In genomic region chr3:36380171-36381031, GRCh38 we compare ENCODE assay signal across 8 cellular contexts. TPM values are rescaled to one million over a fixed set of nuclear protein-coding genes. Genes with fewer than 3 reads are reported as not detected.
DNase-seq lines count a peak whose midpoint lies in the region; TF ChIP-seq lines count a peak whose summit lies in the region.

TSS of gene STAC (plus strand) at chr3:36380504. CDS start at chr3:36380644, 140 bp downstream.

- H3K36me3 Mint-ChIP-seq in neural progenitor cell, result no peaks in the 10 kb centered on the region

- H3K4me2 ChIP-seq in neural progenitor cell, result peak within 1 kb of the TSS; percentile 87

- H3K27me3 ChIP-seq in H7 (ENCODE audit: control insufficient read depth, insufficient read depth, low read length) (peaks cover 7% of the 10 kb centered on the region), neural progenitor cell (peaks cover 32% of the 10 kb centered on the region)

- peak within 1 kb of the TSS; percentile 71 for H3K4me3 ChIP-seq in H7 (ENCODE audit: insufficient read depth, low read depth, low read length)
- H3K4me3 ChIP-seq in fibroblast of mammary gland (ENCODE audit: control insufficient read depth, low read depth, low read length), result peak within 1 kb of the TSS; percentile 53
- peak within 1 kb of the TSS; percentile 67 for H3K4me3 ChIP-seq in neural progenitor cell

- H4K20me1 ChIP-seq in neural progenitor cell (ENCODE audit: low read depth), result no peaks in the 10 kb centered on the region

- no peaks in the 10 kb centered on the region for H3K36me3 ChIP-seq in H7 (replicated peaks; ENCODE audit: control insufficient read depth, insufficient read depth, low read length)
- H3K36me3 ChIP-seq in neural progenitor cell, result no peaks in the 10 kb centered on the region

- peaks cover 6% of the 10 kb centered on the region for H3K4me1 Mint-ChIP-seq in neural progenitor cell

- no peak for TF ChIP-seq CTCF in C4-2B (conservative IDR thresholded peaks at IDR 0.05)
- TF ChIP-seq CTCF in fibroblast of mammary gland (conservative IDR thresholded peaks at IDR 0.05; ENCODE audit: control insufficient read depth, insufficient read depth, low read depth, low read length), result no peak
- no peak for TF ChIP-seq CTCF in neural progenitor cell (IDR thresholded peaks at IDR 0.05)

- H3F3A ChIP-seq in neural progenitor cell (ENCODE audit: low read depth), result no peaks in the 10 kb centered on the region

- H3K27me3 Mint-ChIP-seq in neural progenitor cell (ENCODE audit: insufficient read depth, low read depth), result peaks cover 6% of the 10 kb centered on the region

- peak within 1 kb of the TSS; percentile 91 for H3K4me3 Mint-ChIP-seq in neural progenitor cell

- H3K4me1 ChIP-seq in neural progenitor cell, result peaks cover 5% of the 10 kb centered on the region

- no peaks in the 10 kb centered on the region for H3K9me3 ChIP-seq in neural progenitor cell (ENCODE audit: low read depth)

- H3K9ac ChIP-seq in neural progenitor cell, result no peak within 1 kb of the TSS

- no peak within 1 kb of the TSS for H3K27ac Mint-ChIP-seq in neural progenitor cell

- H2AFZ ChIP-seq in neural progenitor cell (replicated peaks), result peak within 1 kb of the TSS; percentile 93

- no peaks in the 10 kb centered on the region for H3K9me3 Mint-ChIP-seq in neural progenitor cell

- DNase-seq in H7 (peak; percentile 81), SW480 (ENCODE audit: low spot score) (peak; percentile 22), fibroblast of mammary gland (ENCODE audit: low read depth) (peak; percentile 8), neural progenitor cell (ENCODE audit: low spot score) (peak; percentile 85), RKO (ENCODE audit: low spot score) (no peak), KG1 (lab: John Stamatoyannopoulos, UW) (no peak)
- no peak for DNase-seq in effector CD8-positive, alpha-beta T cell (lab: John Stamatoyannopoulos, UW)

- peak within 1 kb of the TSS; percentile 14; the same call in 1 of the 2 replicates for H3K27ac ChIP-seq in C4-2B
- no peak within 1 kb of the TSS for H3K27ac ChIP-seq in neural progenitor cell

- H3K79me2 ChIP-seq in neural progenitor cell (ENCODE audit: low read depth), result peaks cover 9% of the 10 kb centered on the region

RNA-seq across cellular contexts. Expression of gene STAC, which starts in this region (rescaled TPM):
- 5.2 and 7.1 TPM in 2 replicates for total RNA-seq in H7 (2014; rRNA removed; shearing (Covaris generic))
- 6.5 and 9.6 TPM in 2 replicates for total RNA-seq in neural progenitor cell (ENCODE audit: low replicate concordance)

Comparison
In these comparisons a context has a peak if more than half of its experiments do, and no peak if none do; other contexts are left out.
1. DNase-seq: peak in H7 (single experiment), SW480 (single experiment), fibroblast of mammary gland (single experiment) and neural progenitor cell (single experiment); none in RKO (single experiment), KG1 (single experiment) and effector CD8-positive, alpha-beta T cell (single experiment).
2. Peak in every context shown above with its lines, with median percentiles within 50 percentile points of each other: H3K4me3 ChIP-seq.